In the genomic region with DNA sequence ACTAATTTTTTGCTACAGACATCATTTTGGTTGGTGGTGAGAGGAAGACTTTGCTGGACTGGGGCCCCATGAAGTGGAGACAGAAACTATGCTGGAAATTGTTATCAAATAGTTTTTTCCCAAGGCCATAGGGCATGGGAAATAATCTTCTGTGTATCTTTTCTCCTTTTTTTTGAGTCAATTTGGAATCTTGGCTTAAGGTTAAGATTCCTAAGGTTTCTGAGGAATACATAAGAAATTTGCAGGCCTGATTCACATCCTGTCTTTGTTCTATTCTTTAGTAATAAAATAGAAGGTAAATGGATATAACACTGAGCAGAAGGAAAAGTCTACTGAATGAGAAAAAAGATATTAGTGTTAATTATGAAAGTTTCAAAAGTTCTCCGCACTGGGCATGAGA, we compare ENCODE assay signal across 26 cellular contexts. TPM values are rescaled to one million over a fixed set of nuclear protein-coding genes. Genes with fewer than 3 reads are reported as not detected.
A peak's percentile ranks its signal among the peaks of the same experiment; 100 is the strongest.
DNase-seq lines count a peak whose midpoint lies in the region; ATAC-seq and TF ChIP-seq lines count a peak whose summit lies in the region.
"Had no signal": no experiment of that assay in that cellular context is flagged by ENCODE, and none has a peak within 500 bp of the region (broad histone marks: within the 10 kb centered on the region; RNA-seq: fewer than 3 reads in every experiment).

No MANE protein-coding gene starts in this region.

- TF ChIP-seq CTCF in PC-3 (conservative IDR thresholded peaks at IDR 0.05; ENCODE audit: low read depth, low read length) (no peak), endothelial cell (IDR thresholded peaks at IDR 0.05; ENCODE audit: unreplicated experiment) (no peak)

- H3K36me3 ChIP-seq in PC-3 (ENCODE audit: low read depth, low read length) (peaks cover 16% of the 10 kb centered on the region; the same call in 1 of the 2 replicates), skeletal muscle satellite cell (ENCODE audit: insufficient read depth, low read length) (peaks cover 44% of the 10 kb centered on the region)

- H3K27ac ChIP-seq in PC-3 (ENCODE audit: low read length): peak overlapping the region; percentile 56
- H3K27ac ChIP-seq: neutrophil, psoas muscle had no signal

- H3K4me3 ChIP-seq in PC-3 (ENCODE audit: low read length): no peak overlapping the region
- no peak overlapping the region for H3K4me3 ChIP-seq in skeletal muscle satellite cell (ENCODE audit: low read length)
- H3K4me3 ChIP-seq: psoas muscle had no signal

- H4K20me1 ChIP-seq in PC-3 (ENCODE audit: low read length): no peaks in the 10 kb centered on the region

- H3K4me1 Mint-ChIP-seq in T-helper 2 cell treated with Interferon-gamma antibody and Interleukin-4, amounts not matched to agents 5 μg/mL and 100 μg/mL, for 36 hours (ENCODE audit: low read depth): no peaks in the 10 kb centered on the region
- H3K4me1 Mint-ChIP-seq in endothelial cell (ENCODE audit: unreplicated experiment): peaks cover 5% of the 10 kb centered on the region
- H3K4me1 Mint-ChIP-seq: activated CD8-positive, alpha-beta memory T cell treated with anti-CD3 and anti-CD28 coated beads, Interleukin-2, amount 10 ng/mL, durations not matched to agents 7 days and 5 days had no signal

- H3K27me3 ChIP-seq in PC-3 (ENCODE audit: low read length): no peaks in the 10 kb centered on the region
- no peaks in the 10 kb centered on the region for H3K27me3 ChIP-seq in skeletal muscle satellite cell (ENCODE audit: control insufficient read depth, insufficient read depth, low read length)
- H3K27me3 ChIP-seq: neutrophil had no signal

- intact Hi-C loops in PC-3 (cut with micrococcal nuclease): no loop called here
- intact Hi-C loops in sciatic nerve (cut with DNase I): no loop called here

- H3K4me1 ChIP-seq in PC-3 (ENCODE audit: insufficient read depth, low read length): peaks cover 7% of the 10 kb centered on the region; the same call in 1 of the 2 replicates
- peaks cover 11% of the 10 kb centered on the region for H3K4me1 ChIP-seq in skeletal muscle satellite cell (ENCODE audit: control insufficient read depth, insufficient read depth, low read length)
- H3K4me1 ChIP-seq: psoas muscle had no signal

- H3K4me3 Mint-ChIP-seq in T-helper 2 cell treated with Interferon-gamma antibody and Interleukin-4, amounts not matched to agents 5 μg/mL and 100 μg/mL, for 36 hours: no peak overlapping the region
- no peak overlapping the region for H3K4me3 Mint-ChIP-seq in endothelial cell (ENCODE audit: unreplicated experiment)
- H3K4me3 Mint-ChIP-seq: activated CD4-positive, alpha-beta T cell treated with anti-CD3 and anti-CD28 coated beads, Interleukin-2, amount 10 ng/mL, durations not matched to agents 7 days and 5 days; activated CD8-positive, alpha-beta memory T cell treated with anti-CD3 and anti-CD28 coated beads, Interleukin-2, amount 10 ng/mL, durations not matched to agents 7 days and 5 days; activated naive CD4-positive, alpha-beta T cell treated with anti-CD3 and anti-CD28 coated beads, Interleukin-2, amount 50 U/mL, for 24 hours; activated T-helper 1 cell treated with anti-CD3 and anti-CD28 coated beads, Interleukin-12 subunit alpha, Interleukin-12 subunit beta, Interleukin-2, Interleukin-4 antibody, amounts not matched to agents 30 ng/mL and 10 ng/mL and 1 ng/mL, durations not matched to agents 14 hours and 24 hours and 36 hours; effector memory CD8-positive, alpha-beta T cell; type B pancreatic cell had no signal

- H3K9me3 ChIP-seq in PC-3 (ENCODE audit: low read length) (no peaks in the 10 kb centered on the region), skeletal muscle satellite cell (replicated peaks; ENCODE audit: low read length) (no peaks in the 10 kb centered on the region)
- H3K9me3 ChIP-seq: neutrophil, psoas muscle had no signal

- H3K36me3 Mint-ChIP-seq in T-helper 2 cell treated with Interferon-gamma antibody and Interleukin-4, amounts not matched to agents 5 μg/mL and 100 μg/mL, for 36 hours (ENCODE audit: low read depth): peaks cover 37% of the 10 kb centered on the region
- H3K36me3 Mint-ChIP-seq in endothelial cell (ENCODE audit: low read depth, unreplicated experiment): peaks cover 23% of the 10 kb centered on the region

- H3K9me3 Mint-ChIP-seq in T-helper 2 cell treated with Interferon-gamma antibody and Interleukin-4, amounts not matched to agents 5 μg/mL and 100 μg/mL, for 36 hours: no peaks in the 10 kb centered on the region
- H3K9me3 Mint-ChIP-seq in endothelial cell (ENCODE audit: unreplicated experiment): no peaks in the 10 kb centered on the region
- H3K9me3 Mint-ChIP-seq: activated CD4-positive, alpha-beta T cell treated with anti-CD3 and anti-CD28 coated beads, Interleukin-2, amount 10 ng/mL, durations not matched to agents 7 days and 5 days; activated naive CD4-positive, alpha-beta T cell treated with anti-CD3 and anti-CD28 coated beads, Interleukin-2, amount 50 U/mL, for 24 hours; activated T-helper 1 cell treated with anti-CD3 and anti-CD28 coated beads, Interleukin-12 subunit alpha, Interleukin-12 subunit beta, Interleukin-2, Interleukin-4 antibody, amounts not matched to agents 30 ng/mL and 10 ng/mL and 1 ng/mL, durations not matched to agents 14 hours and 24 hours and 36 hours; effector memory CD8-positive, alpha-beta T cell; type B pancreatic cell had no signal

- ATAC-seq in PC-3 (peak; percentile 46; the same call in 1 of the 2 replicates), sciatic nerve (no peak)
- ATAC-seq: activated CD8-positive, alpha-beta memory T cell treated with anti-CD3 and anti-CD28 coated beads, Interleukin-2, amount 10 ng/mL, durations not matched to agents 7 days and 5 days; effector memory CD8-positive, alpha-beta T cell; left cardiac atrium; psoas muscle had no signal

- no peak overlapping the region for H3K9ac ChIP-seq in PC-3 (ENCODE audit: low read length)
- peak overlapping the region; percentile 9 for H3K9ac ChIP-seq in skeletal muscle satellite cell (ENCODE audit: low read depth, low read length)

- no peaks in the 10 kb centered on the region for H3K79me2 ChIP-seq in PC-3 (ENCODE audit: low read length)

- H3K27ac Mint-ChIP-seq in T-helper 2 cell treated with Interferon-gamma antibody and Interleukin-4, amounts not matched to agents 5 μg/mL and 100 μg/mL, for 36 hours: peak overlapping the region; percentile 9
- peak overlapping the region; percentile 16 for H3K27ac Mint-ChIP-seq in endothelial cell (ENCODE audit: unreplicated experiment)
- H3K27ac Mint-ChIP-seq: activated CD4-positive, alpha-beta T cell treated with anti-CD3 and anti-CD28 coated beads, Interleukin-2, amount 10 ng/mL, durations not matched to agents 7 days and 5 days; activated CD8-positive, alpha-beta memory T cell treated with anti-CD3 and anti-CD28 coated beads, Interleukin-2, amount 10 ng/mL, durations not matched to agents 7 days and 5 days; activated naive CD4-positive, alpha-beta T cell treated with anti-CD3 and anti-CD28 coated beads, Interleukin-2, amount 50 U/mL, for 24 hours; type B pancreatic cell had no signal

- no peak overlapping the region for H3K4me2 ChIP-seq in PC-3 (ENCODE audit: low read length)
- no peak overlapping the region for H3K4me2 ChIP-seq in skeletal muscle satellite cell (ENCODE audit: low read length)

- BruUV-seq in PC-3 (replicated peaks; lab: Mats Ljungman, UMichigan): no TSS peak

- DNase-seq in T-helper 2 cell treated with Interferon-gamma antibody and Interleukin-4, amounts not matched to agents 5 μg/mL and 100 μg/mL, for 36 hours (ENCODE audit: low spot score): no peak
- DNase-seq in T-helper 2 cell (no peak), PC-3 (peak; percentile 15), endothelial cell (ENCODE audit: low spot score) (no peak), Ammon's horn (ENCODE audit: low spot score) (no peak), sciatic nerve (ENCODE audit: low spot score) (no peak), NCI-H446 treated with DMSO at 0.1 percent for 48 hours (lab: John Stamatoyannopoulos, UW) (no peak)
- DNase-seq: 8988T; activated CD4-positive, alpha-beta T cell treated with anti-CD3 and anti-CD28 coated beads, Interleukin-2, amount 10 ng/mL, durations not matched to agents 7 days and 5 days; activated CD8-positive, alpha-beta memory T cell treated with anti-CD3 and anti-CD28 coated beads, Interleukin-2, amount 10 ng/mL, durations not matched to agents 7 days and 5 days; aorta; effector memory CD8-positive, alpha-beta T cell; Kasumi-1; left cardiac atrium; mesenchymal stem cell; NCI-H187; NCI-H82; OCI-M1; psoas muscle; SHP77 treated with DMSO at 0.1 percent for 48 hours; stimulated activated CD4-positive, alpha-beta T cell treated with anti-CD3 and anti-CD28 coated beads, Interleukin-4, amount 100 ng/mL, for 4 hours had no signal

- POLR2A ChIA-PET in PC-3 (lab: Charles Lee; ENCODE audit: unreplicated experiment): no interaction called here

- CTCF ChIA-PET in PC-3 (lab: Charles Lee): interaction anchor here (0.6 kb wide), 1 partner anchor 15 kb away, joined by 3 read pairs; no protein-coding TSS in a partner anchor

- H3F3A ChIP-seq in PC-3 (ENCODE audit: low read length, unreplicated experiment): no peaks in the 10 kb centered on the region

- no peaks in the 10 kb centered on the region for H3K27me3 Mint-ChIP-seq in T-helper 2 cell treated with Interferon-gamma antibody and Interleukin-4, amounts not matched to agents 5 μg/mL and 100 μg/mL, for 36 hours (ENCODE audit: low read depth)
- peaks cover 2% of the 10 kb centered on the region for H3K27me3 Mint-ChIP-seq in endothelial cell (ENCODE audit: unreplicated experiment)
- H3K27me3 Mint-ChIP-seq: activated CD4-positive, alpha-beta T cell treated with anti-CD3 and anti-CD28 coated beads, Interleukin-2, amount 10 ng/mL, durations not matched to agents 7 days and 5 days; activated CD8-positive, alpha-beta memory T cell treated with anti-CD3 and anti-CD28 coated beads, Interleukin-2, amount 10 ng/mL, durations not matched to agents 7 days and 5 days; activated naive CD4-positive, alpha-beta T cell treated with anti-CD3 and anti-CD28 coated beads, Interleukin-2, amount 50 U/mL, for 24 hours; effector memory CD8-positive, alpha-beta T cell; type B pancreatic cell had no signal

- no peak overlapping the region for H2AFZ ChIP-seq in PC-3 (ENCODE audit: low read length)

- no peaks in the 10 kb centered on the region for H3K9me2 ChIP-seq in PC-3 (replicated peaks; ENCODE audit: low read length)

RNA-seq across cellular contexts. Expression of a gene that starts 16.6 kb away (rescaled TPM):
- total RNA-seq in PC-3 (2014; rRNA removed) (14.1 and 15.6 TPM in 2 replicates), endothelial cell (ENCODE audit: unreplicated experiment) (28.8 TPM), sciatic nerve (23.6 TPM)
- 12.5 and 17.7 TPM in 2 replicates for total RNA-seq in skeletal muscle satellite cell (2012; rRNA removed)

RNA-seq across cellular contexts. Expression of a gene that starts 16.9 kb away (rescaled TPM):
- 21.1 and 21.4 TPM in 2 replicates for total RNA-seq in PC-3 (2014; rRNA removed)
- 12.3 TPM for total RNA-seq in endothelial cell (ENCODE audit: unreplicated experiment)
- total RNA-seq in skeletal muscle satellite cell (2012; rRNA removed): 13.8 and 17.2 TPM in 2 replicates
- total RNA-seq in sciatic nerve: 3.4 TPM
